In the genomic region with DNA sequence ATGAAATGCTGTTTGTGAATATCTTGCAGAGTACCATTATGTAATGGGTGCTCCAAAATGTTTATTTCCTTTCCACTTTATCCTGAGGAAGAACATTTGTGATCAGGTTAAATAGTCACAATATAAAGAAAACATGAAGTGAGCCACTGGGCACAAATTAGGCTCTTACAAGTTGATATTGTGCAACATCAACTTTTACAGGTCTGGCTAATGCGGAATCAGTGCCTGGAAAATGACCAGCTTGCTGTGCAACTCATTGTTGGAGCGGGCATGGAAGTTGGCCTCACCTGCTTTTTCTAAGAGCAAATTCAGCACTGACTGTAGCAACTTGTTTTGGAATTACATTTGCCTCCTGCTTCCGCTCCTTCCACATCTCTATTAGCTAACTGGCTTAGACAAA, we compare ENCODE assay signal across 23 cellular contexts.
DNase-seq lines count a peak whose midpoint lies in the region; ATAC-seq and TF ChIP-seq lines count a peak whose summit lies in the region.
"Had no signal": no experiment of that assay in that cellular context is flagged by ENCODE, and none has a peak within 500 bp of the region (broad histone marks: within the 10 kb centered on the region; RNA-seq: fewer than 3 reads in every experiment).

No MANE protein-coding gene starts in this region.

- no peaks in the 10 kb centered on the region for H3K9me2 ChIP-seq in GM23248 (ENCODE audit: insufficient read depth)

- H3K14ac ChIP-seq in IMR-90 (replicated peaks; ENCODE audit: low read depth, low read length) = no peak overlapping the region

- BruUV-seq in IMR-90 (replicated peaks; lab: Mats Ljungman, UMichigan) = no TSS peak

- H3K4ac ChIP-seq in IMR-90 (ENCODE audit: low read depth, low read length) = no peak overlapping the region

- no peaks in the 10 kb centered on the region for H4K20me1 ChIP-seq in IMR-90 (ENCODE audit: insufficient read depth, low read length)
- H4K20me1 ChIP-seq in GM23248 (ENCODE audit: insufficient read depth) = no peaks in the 10 kb centered on the region
- H4K20me1 ChIP-seq: BLaER1 had no signal

- H3K27ac ChIP-seq in IMR-90 (ENCODE audit: insufficient read depth, low read length) (no peak overlapping the region), left lung (no peak overlapping the region), GM23248 (no peak overlapping the region)
- H3K27ac ChIP-seq: BLaER1 had no signal

- no peak for DNase-seq in IMR-90
- DNase-seq in NCI-H774 (lab: John Stamatoyannopoulos, UW) = peak; percentile 52
- DNase-seq in left lung = no peak
- DNase-seq in Right ventricle myocardium superior = no peak
- no peak for DNase-seq in GM23248
- DNase-seq: 8988T; ACHN; BE2C; C1 segment of cervical spinal cord; CD4-positive, alpha-beta memory T cell; CD4-positive, CD25-positive, alpha-beta regulatory T cell; CD8-positive, alpha-beta memory T cell; COR-L47; DMS 273 treated with DMSO at 0.1 percent for 48 hours; DMS153; DMS53; DMS79; DND-41; EL; GDM1 had no signal

- H3K9ac ChIP-seq in IMR-90 (ENCODE audit: low read depth, low read length) = no peak overlapping the region
- H3K9ac ChIP-seq in GM23248 = no peak overlapping the region
- H3K9ac ChIP-seq: BLaER1 had no signal

- H2BK15ac ChIP-seq in IMR-90 (ENCODE audit: low read depth, low read length) = no peak overlapping the region

- no peaks in the 10 kb centered on the region for H3F3A ChIP-seq in GM23248 (ENCODE audit: insufficient read depth)

- H2AK5ac ChIP-seq in IMR-90 (ENCODE audit: low read depth, low read length) = no peak overlapping the region

- no peak overlapping the region for H3K18ac ChIP-seq in IMR-90 (ENCODE audit: low read depth, low read length)

- ATAC-seq in IMR-90 (ENCODE audit: low read depth) (no peak), left lung (peak; percentile 59), Right ventricle myocardium superior (ENCODE audit: poor library complexity) (no peak), HG02610 (IDR thresholded peaks at IDR 0.05; ENCODE audit: unreplicated experiment) (no peak)
- ATAC-seq: GM12878 had no signal

- no peaks in the 10 kb centered on the region for H3K79me2 ChIP-seq in GM23248 (ENCODE audit: insufficient read depth)

- POLR2A ChIA-PET in IMR-90 (lab: Charles Lee; ENCODE audit: unreplicated experiment) = no interaction called here

- H3K4me3 ChIP-seq in IMR-90 (ENCODE audit: insufficient read depth, low read depth, low read length) = no peak overlapping the region
- no peak overlapping the region for H3K4me3 ChIP-seq in left lung
- H3K4me3 ChIP-seq in GM23248 = no peak overlapping the region
- H3K4me3 ChIP-seq: BLaER1, GM12878 had no signal

- H3K4me1 ChIP-seq in IMR-90 (ENCODE audit: control insufficient read depth, insufficient read depth, low read length) = no peaks in the 10 kb centered on the region
- no peaks in the 10 kb centered on the region for H3K4me1 ChIP-seq in left lung
- H3K4me1 ChIP-seq in GM23248 (ENCODE audit: insufficient read depth) = no peaks in the 10 kb centered on the region
- H3K4me1 ChIP-seq: BE2C, BLaER1 had no signal

- H3K27me3 ChIP-seq in IMR-90 (ENCODE audit: control insufficient read depth, insufficient read depth, low read length) = no peaks in the 10 kb centered on the region
- no peaks in the 10 kb centered on the region for H3K27me3 ChIP-seq in left lung
- no peaks in the 10 kb centered on the region for H3K27me3 ChIP-seq in GM23248 (replicated peaks; ENCODE audit: insufficient read depth)
- H3K27me3 ChIP-seq: BE2C, BLaER1 had no signal

- no peaks in the 10 kb centered on the region for H3K79me1 ChIP-seq in IMR-90 (ENCODE audit: low read depth in 1 of 2, low read length in 2 of 2)

- H2BK20ac ChIP-seq in IMR-90 (ENCODE audit: low read depth, low read length) = no peak overlapping the region

- no peak for TF ChIP-seq CTCF in IMR-90 (conservative IDR thresholded peaks at IDR 0.05; ENCODE audit: low read depth, low read length)
- TF ChIP-seq CTCF in left lung (IDR thresholded peaks at IDR 0.05) = no peak

- H4K5ac ChIP-seq in IMR-90 (ENCODE audit: low read depth, low read length) = no peak overlapping the region

- H3K56ac ChIP-seq in IMR-90 (ENCODE audit: extremely low read depth, insufficient read depth, low read length) = no peak overlapping the region

- dilution Hi-C loops in IMR-90 (cut with HindIII; ENCODE audit: low sequenced_read_pairs, unreplicated experiment) = no loop called here

- no peak overlapping the region for H2BK120ac ChIP-seq in IMR-90 (ENCODE audit: low read depth, low read length)

- CTCF ChIA-PET in IMR-90 (lab: Yijun Ruan, JAX) = no interaction called here

- no peak overlapping the region for H2AFZ ChIP-seq in IMR-90 (replicated peaks; ENCODE audit: low read length, poor library complexity)
- no peak overlapping the region for H2AFZ ChIP-seq in GM23248

- no peak overlapping the region for H2BK5ac ChIP-seq in IMR-90 (ENCODE audit: low read depth, low read length, poor library complexity, severe bottlenecking)

- H4K91ac ChIP-seq in IMR-90 (ENCODE audit: insufficient read depth, low read depth, low read length) = no peak overlapping the region

- H3K4me2 ChIP-seq in IMR-90 (ENCODE audit: low read depth, low read length) (no peak overlapping the region), GM23248 (ENCODE audit: unreplicated experiment) (no peak overlapping the region)
- H3K4me2 ChIP-seq: BLaER1 had no signal

- peaks cover 17% of the 10 kb centered on the region; the same call in 1 of the 2 replicates for H3K9me3 ChIP-seq in IMR-90 (ENCODE audit: control insufficient read depth, insufficient read depth, low read length)
- H3K9me3 ChIP-seq in left lung = peaks cover 0 to 5% of the 10 kb centered on the region in 2 donors
- no peaks in the 10 kb centered on the region for H3K9me3 ChIP-seq in GM23248 (ENCODE audit: low read depth)
- H3K9me3 ChIP-seq: BE2C had no signal

- in situ Hi-C loops in IMR-90 (cut with MboI; ENCODE audit: low sequenced_read_pairs) = no loop called here
- in situ Hi-C loops in GM23248 (cut with MboI) = no loop called here

- no peaks in the 10 kb centered on the region for H3K9me1 ChIP-seq in IMR-90 (ENCODE audit: insufficient read depth, low read length)

- TF ChIP-seq RAD21 in IMR-90 (IDR thresholded peaks at IDR 0.05; ENCODE audit: low read length) = no peak

- no peak overlapping the region for H2AK9ac ChIP-seq in IMR-90 (replicated peaks; ENCODE audit: low read depth, low read length, poor library complexity)

- intact Hi-C loops in IMR-90 (cut with micrococcal nuclease) (no loop called here), left lung (cut with DNase I) (no loop called here), Right ventricle myocardium superior (cut with DNase I) (no loop called here)

- no peak for TF ChIP-seq POLR2A in IMR-90 (IDR thresholded peaks at IDR 0.05; ENCODE audit: low read depth, low read length)

- H3K23ac ChIP-seq in IMR-90 (ENCODE audit: low read depth, low read length) = no peak overlapping the region

- no peak overlapping the region for H4K8ac ChIP-seq in IMR-90 (ENCODE audit: low read depth in 2 of 2, low read length in 2 of 2)

- whole genome bisulfite sequencing in IMR-90 (ENCODE audit: extremely low coverage in 2 of 2, insufficient read length in 1 of 2), 2 experiments = 38% methylated on average over 2 of the region's 3 CpGs; no CpG with 5 or more reads in 1 of the 2 experiments
- 34 to 36% methylated on average over 3 of the region's 3 CpGs for WGBS in GM23248 (ENCODE audit: low coverage in 1 of 2, low lambda C conversion rate in 2 of 2, missing lambda C conversion rate in 2 of 2), 2 experiments

- H3K36me3 ChIP-seq in IMR-90 (ENCODE audit: control insufficient read depth, insufficient read depth, low read length) (no peaks in the 10 kb centered on the region), left lung (no peaks in the 10 kb centered on the region), GM23248 (ENCODE audit: low read depth) (no peaks in the 10 kb centered on the region)
- H3K36me3 ChIP-seq: BE2C had no signal

TF ChIP-seq in IMR-90, 13 proteins besides CTCF, POLR2A, EP300 and RAD21:
- TF ChIP-seq CEBPB (IDR thresholded peaks at IDR 0.05; ENCODE audit: low read depth, low read length) = peak; percentile 41; the same call in 1 of the 2 replicates
- no peak for TF ChIP-seq FOS (IDR thresholded peaks at IDR 0.05; ENCODE audit: low read depth, low read length)
- TF ChIP-seq MAZ (IDR thresholded peaks at IDR 0.05; ENCODE audit: borderline replicate concordance, low read depth, low read length) = no peak
- TF ChIP-seq RFX5 (IDR thresholded peaks at IDR 0.05; ENCODE audit: low read depth, low read length) = no peak
TF ChIP-seq in IMR-90: peak in this region for 1.
